Comparison of ENCODE assay signal across 1 cellular context in genomic region chr7:46015107-46015868, GRCh38.
TF ChIP-seq lines count a peak whose summit lies in the region.

No MANE protein-coding gene starts in this region.

TF ChIP-seq in H1, 55 proteins besides CTCF, POLR2A, EP300 and RAD21 (continued from another document):
- peak; percentile 59 for TF ChIP-seq NANOG (IDR thresholded peaks at IDR 0.05; ENCODE audit: insufficient read depth, low read depth, low read length, poor library complexity, severe bottlenecking)
- TF ChIP-seq BACH1 (IDR thresholded peaks at IDR 0.05; ENCODE audit: low read length), result no peak
- 0 out of 2 replicates have a peak, but pooled peaks have one; percentile 8 for TF ChIP-seq RXRA (IDR thresholded peaks at IDR 0.05; ENCODE audit: insufficient read depth, low read depth, low read length)
- TF ChIP-seq CBX5 (IDR thresholded peaks at IDR 0.05; ENCODE audit: low read depth, low read length), result no peak
- TF ChIP-seq SP2 (IDR thresholded peaks at IDR 0.05; ENCODE audit: low read length), result no peak
- TF ChIP-seq BCL11A (IDR thresholded peaks at IDR 0.05; ENCODE audit: low read depth in 2 of 2, low read length in 2 of 2), result no peak
- TF ChIP-seq CHD7 (IDR thresholded peaks at IDR 0.05; ENCODE audit: insufficient replicate concordance, low read length), result no peak
- TF ChIP-seq BRCA1 (IDR thresholded peaks at IDR 0.05; ENCODE audit: low read depth, low read length), result no peak
- peak; percentile 98 for TF ChIP-seq TCF12 (IDR thresholded peaks at IDR 0.05; ENCODE audit: low read depth, low read length)
- TF ChIP-seq TAF1 (IDR thresholded peaks at IDR 0.05; ENCODE audit: low read depth, low read length), result no peak
- no peak for TF ChIP-seq SRF (IDR thresholded peaks at IDR 0.05; ENCODE audit: low read depth, low read length)
- TF ChIP-seq CHD2 (IDR thresholded peaks at IDR 0.05; ENCODE audit: low read length), result peak; percentile 68
